12 cellular contexts compared by ENCODE assay signal in genomic region chr12:107779077-107779840, GRCh38. TPM values are rescaled to one million over a fixed set of nuclear protein-coding genes. Genes with fewer than 3 reads are reported as not detected.
DNase-seq lines count a peak whose midpoint lies in the region; ATAC-seq, FAIRE-seq and TF ChIP-seq lines count a peak whose summit lies in the region.
"Had no signal": no experiment of that assay in that cellular context is flagged by ENCODE, and none has a peak within 500 bp of the region (broad histone marks: within the 10 kb centered on the region; RNA-seq: fewer than 3 reads in every experiment).

No MANE protein-coding gene starts in this region.

- peak; percentile 75 for ATAC-seq in HG03108 (IDR thresholded peaks at IDR 0.05; ENCODE audit: unreplicated experiment)

- BruUV-seq in MCF 10A (replicated peaks; lab: Mats Ljungman, UMichigan), result no TSS peak

- no peak for TF ChIP-seq POLR2A in GM12891 (IDR thresholded peaks at IDR 0.05; ENCODE audit: low read depth, low read length)

- no peaks in the 10 kb centered on the region for H3K9me3 Mint-ChIP-seq in MCF 10A (ENCODE audit: unreplicated experiment)
- H3K9me3 Mint-ChIP-seq: H9 had no signal

- no peak overlapping the region for H3K4me3 ChIP-seq in H7 (ENCODE audit: insufficient read depth, low read depth, low read length)
- H3K4me3 ChIP-seq: adrenal gland had no signal

- no peak overlapping the region for H3K27ac Mint-ChIP-seq in MCF 10A (ENCODE audit: low read depth, unreplicated experiment)
- H3K27ac Mint-ChIP-seq: H9 had no signal

- DNase-seq in GM12891 (ENCODE audit: insufficient read length, low spot score) (peak; percentile 30), GM20000 (ENCODE audit: low spot score) (peak; percentile 72), SIG-M5 treated with dmso at 0.1 percent for 504 hours (lab: John Stamatoyannopoulos, UW; ENCODE audit: unreplicated experiment) (peak; percentile 84), H7 (no peak), ureter (ENCODE audit: low spot score) (no peak), AG08396 (ENCODE audit: low spot score) (no peak), MCF 10A (ENCODE audit: unreplicated experiment) (no peak)
- DNase-seq: H9, NCI-H2171 had no signal

- H3K27me3 Mint-ChIP-seq in MCF 10A (ENCODE audit: insufficient read depth, unreplicated experiment), result peaks cover 41% of the 10 kb centered on the region

- H3K36me3 Mint-ChIP-seq in MCF 10A (ENCODE audit: insufficient read depth, unreplicated experiment), result no peaks in the 10 kb centered on the region

- H3K36me3 ChIP-seq in H7 (replicated peaks; ENCODE audit: control insufficient read depth, insufficient read depth, low read length), result no peaks in the 10 kb centered on the region
- H3K36me3 ChIP-seq: adrenal gland had no signal

- H3K4me3 Mint-ChIP-seq in MCF 10A (ENCODE audit: unreplicated experiment), result no peak overlapping the region
- H3K4me3 Mint-ChIP-seq: H9 had no signal

- TF ChIP-seq CTCF in GM20000 (IDR thresholded peaks at IDR 0.05; ENCODE audit: extremely low read depth, missing control alignments) (no peak), MCF 10A (IDR thresholded peaks at IDR 0.05; ENCODE audit: unreplicated experiment) (no peak)

- peak; percentile 79 for FAIRE-seq in GM12891 (lab: Jason Lieb, UNC)

- no peaks in the 10 kb centered on the region for H3K4me1 Mint-ChIP-seq in MCF 10A (ENCODE audit: insufficient read depth, unreplicated experiment)

- H3K27me3 ChIP-seq in H7 (ENCODE audit: control insufficient read depth, insufficient read depth, low read length), result peaks cover 37% of the 10 kb centered on the region

- intact Hi-C loops in MCF 10A (cut with micrococcal nuclease), result no loop called here

- POLR2A ChIA-PET in MCF 10A (lab: Yijun Ruan, JAX), result no interaction called here

- CTCF ChIA-PET in MCF 10A (lab: Yijun Ruan, JAX), result interaction anchor here (0.6 to 0.8 kb wide), 2 partner anchors 8 to 10 kb away, joined by 3 to 4 read pairs; no protein-coding TSS in a partner anchor

TF ChIP-seq in GM12891, 5 proteins besides CTCF, POLR2A, EP300 and RAD21:
- peak; percentile 95 for TF ChIP-seq SPI1 (IDR thresholded peaks at IDR 0.05; ENCODE audit: low read depth, low read length)
- TF ChIP-seq PAX5 (IDR thresholded peaks at IDR 0.05; ENCODE audit: insufficient read depth, low read length, severe bottlenecking), result no peak

RNA-seq across cellular contexts. Expression of gene ASCL4, which starts 4.8 kb away (rescaled TPM):
- not detected for polyA plus RNA-seq in GM12891 (2012; ENCODE audit: low read depth, missing spikeins)
- total RNA-seq in H7 (2014; rRNA removed; shearing (Covaris generic)), result not detected in 2 replicates
- total RNA-seq in ureter (not detected), MCF 10A (2022) (not detected in 2 replicates)
- total RNA-seq: adrenal gland, H9, urinary bladder had no signal
- polyA plus RNA-seq: urinary bladder had no signal

RNA-seq across cellular contexts. Expression of gene PRDM4, which starts 18.3 kb away (rescaled TPM):
- polyA plus RNA-seq in GM12891 (2012; ENCODE audit: low read depth, missing spikeins), result 8.9 TPM
- total RNA-seq in H7 (2014; rRNA removed; shearing (Covaris generic)), result 14.4 and 19.3 TPM in 2 replicates
- total RNA-seq in ureter, result 34.6 TPM
- 45.1 and 45.8 TPM in 2 replicates for total RNA-seq in MCF 10A (2022)

Comparison
In these comparisons a context has a peak if more than half of its experiments do, and no peak if none do; other contexts are left out.
1. DNase-seq: peak in GM12891 (single experiment), GM20000 (single experiment) and SIG-M5 treated with dmso at 0.1 percent for 504 hours (single experiment); none in H7 (single experiment), ureter (single experiment), AG08396 (single experiment) and MCF 10A (single experiment).